In the genomic region with DNA sequence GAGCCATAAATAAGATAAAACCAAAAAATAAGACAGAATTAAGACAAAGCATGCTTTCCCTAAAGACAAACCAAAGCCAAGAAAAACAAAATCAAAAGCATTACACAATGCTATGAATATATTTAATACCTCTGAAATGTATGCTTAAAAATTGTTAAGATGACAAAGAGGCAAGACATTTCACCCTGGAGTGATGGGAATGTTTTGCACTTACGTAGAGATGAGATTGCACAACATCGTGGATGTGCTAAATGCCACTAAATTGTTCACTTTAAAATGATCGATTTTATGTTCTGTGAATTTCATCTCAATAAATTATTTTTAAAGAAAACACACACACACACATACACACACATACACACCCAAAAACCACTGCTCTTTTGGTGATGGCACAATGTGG, we compare ENCODE assay signal across 27 cellular contexts.
"Had no signal": no experiment of that assay in that cellular context is flagged by ENCODE, and none has a peak within 500 bp of the region (broad histone marks: within the 10 kb centered on the region; RNA-seq: fewer than 3 reads in every experiment).

No MANE protein-coding gene starts in this region.

- ATAC-seq: activated CD8-positive, alpha-beta memory T cell treated with anti-CD3 and anti-CD28 coated beads, Interleukin-2, amount 10 ng/mL, durations not matched to agents 7 days and 5 days; activated naive CD4-positive, alpha-beta T cell treated with anti-CD3 and anti-CD28 coated beads, Interleukin-2, amount 50 U/mL, for 72 hours; activated naive CD8-positive, alpha-beta T cell treated with anti-CD3 and anti-CD28 coated beads, Interleukin-2, amount 50 U/mL, for 24 hours; PC-3 had no signal

- H3K27me3 ChIP-seq: ascending aorta had no signal

- H3K27me3 Mint-ChIP-seq: activated B cell treated with CpG ODN at 0.5 μM for 24 hours; activated CD4-positive, alpha-beta T cell treated with anti-CD3 and anti-CD28 coated beads, Interleukin-2, amount 10 ng/mL, durations not matched to agents 24 days and 14 days; activated CD8-positive, alpha-beta memory T cell treated with anti-CD3 and anti-CD28 coated beads, Interleukin-2, amount 10 ng/mL, durations not matched to agents 7 days and 5 days; activated naive CD8-positive, alpha-beta T cell treated with anti-CD3 and anti-CD28 coated beads, Interleukin-2, amount 50 U/mL, for 24 hours; activated T-cell treated with anti-CD3 and anti-CD28 coated beads, Interleukin-2, amount 50 U/mL, for 24 hours had no signal

- H3K9me3 ChIP-seq: ascending aorta had no signal

- H3K4me1 Mint-ChIP-seq: activated B cell treated with CpG ODN at 0.5 μM for 24 hours; activated CD4-positive, alpha-beta T cell treated with anti-CD3 and anti-CD28 coated beads, Interleukin-2, amount 10 ng/mL, durations not matched to agents 24 days and 14 days; activated CD8-positive, alpha-beta memory T cell treated with anti-CD3 and anti-CD28 coated beads, Interleukin-2, amount 10 ng/mL, durations not matched to agents 7 days and 5 days; activated naive CD8-positive, alpha-beta T cell treated with anti-CD3 and anti-CD28 coated beads, Interleukin-2, amount 50 U/mL, for 24 hours; brain had no signal

- H3K36me3 Mint-ChIP-seq: activated CD8-positive, alpha-beta memory T cell treated with anti-CD3 and anti-CD28 coated beads, Interleukin-2, amount 10 ng/mL, durations not matched to agents 7 days and 5 days; activated naive CD4-positive, alpha-beta T cell treated with anti-CD3 and anti-CD28 coated beads, Interleukin-2, amount 50 U/mL, for 72 hours; brain had no signal

- H3K9me3 Mint-ChIP-seq: activated B cell treated with CpG ODN at 0.5 μM for 24 hours; activated CD4-positive, alpha-beta T cell treated with anti-CD3 and anti-CD28 coated beads, Interleukin-2, amount 10 ng/mL, durations not matched to agents 24 days and 14 days; activated naive CD4-positive, alpha-beta T cell treated with anti-CD3 and anti-CD28 coated beads, Interleukin-2, amount 50 U/mL, for 72 hours; activated naive CD8-positive, alpha-beta T cell treated with anti-CD3 and anti-CD28 coated beads, Interleukin-2, amount 50 U/mL, for 24 hours; activated T-cell treated with anti-CD3 and anti-CD28 coated beads, Interleukin-2, amount 50 U/mL, for 24 hours; activated T-helper 1 cell treated with anti-CD3 and anti-CD28 coated beads, Interleukin-12 subunit alpha, Interleukin-12 subunit beta, Interleukin-2, Interleukin-4 antibody, amounts not matched to agents 30 ng/mL and 10 ng/mL and 1 ng/mL, durations not matched to agents 14 hours and 24 hours and 36 hours had no signal

- H3K27ac ChIP-seq: ascending aorta had no signal

- H3K4me3 ChIP-seq: ascending aorta had no signal

- H3K4me1 ChIP-seq: ascending aorta had no signal

- H3K4me3 Mint-ChIP-seq: activated B cell treated with CpG ODN at 0.5 μM for 24 hours; activated CD4-positive, alpha-beta T cell treated with anti-CD3 and anti-CD28 coated beads, Interleukin-2, amount 10 ng/mL, durations not matched to agents 24 days and 14 days; activated CD8-positive, alpha-beta memory T cell treated with anti-CD3 and anti-CD28 coated beads, Interleukin-2, amount 10 ng/mL, durations not matched to agents 7 days and 5 days; activated naive CD8-positive, alpha-beta T cell treated with anti-CD3 and anti-CD28 coated beads, Interleukin-2, amount 50 U/mL, for 24 hours; activated T-cell treated with anti-CD3 and anti-CD28 coated beads, Interleukin-2, amount 50 U/mL, for 24 hours; activated T-helper 1 cell treated with anti-CD3 and anti-CD28 coated beads, Interleukin-12 subunit alpha, Interleukin-12 subunit beta, Interleukin-2, Interleukin-4 antibody, amounts not matched to agents 30 ng/mL and 10 ng/mL and 1 ng/mL, durations not matched to agents 14 hours and 24 hours and 36 hours; brain had no signal

- H3K27ac Mint-ChIP-seq: activated B cell treated with CpG ODN at 0.5 μM for 24 hours; activated CD4-positive, alpha-beta T cell treated with anti-CD3 and anti-CD28 coated beads, Interleukin-2, amount 10 ng/mL, durations not matched to agents 24 days and 14 days; activated CD8-positive, alpha-beta memory T cell treated with anti-CD3 and anti-CD28 coated beads, Interleukin-2, amount 10 ng/mL, durations not matched to agents 7 days and 5 days; activated naive CD4-positive, alpha-beta T cell treated with anti-CD3 and anti-CD28 coated beads, Interleukin-2, amount 50 U/mL, for 72 hours; activated naive CD8-positive, alpha-beta T cell treated with anti-CD3 and anti-CD28 coated beads, Interleukin-2, amount 50 U/mL, for 24 hours; activated T-cell treated with anti-CD3 and anti-CD28 coated beads, Interleukin-2, amount 50 U/mL, for 24 hours; activated T-helper 1 cell treated with anti-CD3 and anti-CD28 coated beads, Interleukin-12 subunit alpha, Interleukin-12 subunit beta, Interleukin-2, Interleukin-4 antibody, amounts not matched to agents 30 ng/mL and 10 ng/mL and 1 ng/mL, durations not matched to agents 14 hours and 24 hours and 36 hours; brain had no signal

- DNase-seq: activated B cell treated with CpG ODN at 0.5 μM for 24 hours; activated CD4-positive, alpha-beta T cell treated with anti-CD3 and anti-CD28 coated beads for 1 hour; activated CD4-positive, alpha-beta T cell treated with anti-CD3 and anti-CD28 coated beads, Interleukin-2, amount 10 ng/mL, durations not matched to agents 24 days and 14 days; activated CD4-positive, alpha-beta T cell treated with anti-CD3 and anti-CD28 coated beads, Interleukin-2, amount 50 U/mL, for 48 hours; activated CD8-positive, alpha-beta memory T cell treated with anti-CD3 and anti-CD28 coated beads, Interleukin-2, amount 10 ng/mL, durations not matched to agents 7 days and 5 days; activated effector memory CD4-positive, alpha-beta T cell treated with Interleukin-2 at 50 U/mL for 16 hours; activated naive CD4-positive, alpha-beta T cell treated with Interleukin-2 at 50 U/mL for 16 hours; activated naive CD8-positive, alpha-beta T cell treated with anti-CD3 and anti-CD28 coated beads, Interleukin-2, amount 50 U/mL, for 24 hours; activated T-cell treated with anti-CD3 and anti-CD28 coated beads, Interleukin-2, amount 50 U/mL, for 24 hours; amniotic stem cell; cerebellar nuclear complex; MM.1S; NCI-H1105 treated with DMSO at 0.1 percent for 48 hours; NCI-H1436 treated with DMSO at 0.1 percent for 48 hours; NCI-H187; NCI-H2081; NCI-H524; PC-3; SHP77 treated with DMSO at 0.1 percent for 48 hours; T-helper 2 cell; T1000 had no signal

- H3K36me3 ChIP-seq: ascending aorta had no signal

- FAIRE-seq: RCC 7860, TTC549 had no signal
